Comparison of ENCODE assay signal across 9 cellular contexts in the genomic region with DNA sequence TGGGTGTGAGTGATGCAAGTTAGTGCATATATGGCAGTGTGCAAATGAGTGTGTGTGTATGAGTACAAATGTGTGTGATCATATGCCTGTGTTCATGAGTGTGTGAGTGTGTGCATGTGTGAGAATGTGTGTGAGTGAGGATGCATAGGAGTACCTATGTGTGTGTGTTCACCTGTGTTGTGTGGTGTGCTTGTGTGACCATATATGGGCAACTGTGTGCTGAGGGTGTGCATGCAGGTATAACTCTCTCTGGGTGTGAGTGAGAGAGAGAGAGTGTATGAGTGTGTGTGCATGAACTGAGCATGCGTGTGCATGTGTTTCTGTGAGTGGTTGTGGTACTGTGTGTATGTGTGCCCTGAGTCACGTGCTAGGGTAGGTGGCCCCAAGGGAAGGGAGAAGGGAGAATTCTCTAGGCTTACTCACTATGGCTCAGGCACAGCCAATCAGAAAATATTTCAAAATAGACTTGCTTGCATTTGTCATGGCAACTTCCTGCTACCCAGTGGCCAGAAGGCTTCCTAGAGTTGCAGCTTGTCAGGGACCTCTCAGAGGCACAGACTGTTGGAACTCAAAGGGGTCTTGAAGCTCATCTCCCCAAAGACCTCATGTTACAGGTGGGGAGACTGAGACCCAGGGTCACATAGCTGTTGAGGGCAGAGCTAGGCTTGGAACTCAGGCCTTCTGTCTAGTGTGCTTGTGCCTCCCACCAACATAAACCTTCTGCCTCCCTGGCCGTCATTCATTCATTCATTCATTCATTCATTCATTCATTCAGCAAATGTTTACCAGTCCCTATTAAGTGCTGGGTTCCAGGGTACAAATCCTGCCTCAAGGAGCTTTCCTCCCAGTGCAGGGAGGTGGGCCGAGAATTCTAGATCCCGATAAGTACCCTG. TPM values are rescaled to one million over a fixed set of nuclear protein-coding genes. Genes with fewer than 3 reads are reported as not detected.
A peak's percentile ranks its signal among the peaks of the same experiment; 100 is the strongest.
DNase-seq lines count a peak whose midpoint lies in the region; ATAC-seq and FAIRE-seq lines count a peak whose summit lies in the region.
"Had no signal": no experiment of that assay in that cellular context is flagged by ENCODE, and none has a peak within 500 bp of the region (broad histone marks: within the 10 kb centered on the region; RNA-seq: fewer than 3 reads in every experiment).

No MANE protein-coding gene starts in this region.

- no peak for DNase-seq in Right ventricle myocardium superior
- no peak for DNase-seq in cardiac septum (ENCODE audit: low spot score)
- peak; percentile 97 for DNase-seq in SIG-M5 treated with dmso at 0.1 percent for 504 hours (lab: John Stamatoyannopoulos, UW; ENCODE audit: unreplicated experiment)
- DNase-seq in left cardiac atrium: no peak
- no peak for DNase-seq in urothelium cell line (ENCODE audit: low spot score)
- DNase-seq in substantia nigra (lab: John Stamatoyannopoulos, UW): no peak
- no peak for DNase-seq in posterior cingulate gyrus

- ATAC-seq in Right ventricle myocardium superior (ENCODE audit: poor library complexity): peak; percentile 57
- ATAC-seq in left cardiac atrium: peak; percentile 57 to 67
- no peak for ATAC-seq in HG02588 (IDR thresholded peaks at IDR 0.05; ENCODE audit: unreplicated experiment)

- no peak overlapping the region for H3K27ac ChIP-seq in substantia nigra (ENCODE audit: low read depth, low read length, poor library complexity, severe bottlenecking)
- H3K27ac ChIP-seq: PC-9 had no signal

- intact Hi-C loops in Right ventricle myocardium superior (cut with DNase I) (no loop called here), cardiac septum (cut with DNase I) (no loop called here), left cardiac atrium (cut with DNase I) (no loop called here), posterior cingulate gyrus (cut with DNase I) (no loop called here)

- peak; percentile 88 for FAIRE-seq in urothelium cell line (lab: Jason Lieb, UNC)

RNA-seq across cellular contexts. Expression of a gene that starts 10.6 kb away (rescaled TPM):
- 9.8 TPM for total RNA-seq in Right ventricle myocardium superior
- 8.6 TPM for total RNA-seq in cardiac septum
- total RNA-seq in left cardiac atrium: 10 to 100 TPM; 11.8 to 12.6 TPM

RNA-seq across cellular contexts. Expression of a gene that starts 20.2 kb away (rescaled TPM):
- 15.3 TPM for total RNA-seq in Right ventricle myocardium superior
- total RNA-seq in cardiac septum: 10.6 TPM
- total RNA-seq in left cardiac atrium: 10 to 100 TPM; 31.3 to 31.5 TPM
